Comparison of ENCODE assay signal across 13 cellular contexts in genomic region chr17:32719702-32720101, GRCh38.
DNase-seq lines count a peak whose midpoint lies in the region; ATAC-seq and TF ChIP-seq lines count a peak whose summit lies in the region.
"Had no signal": no experiment of that assay in that cellular context is flagged by ENCODE, and none has a peak within 500 bp of the region (broad histone marks: within the 10 kb centered on the region; RNA-seq: fewer than 3 reads in every experiment).

No MANE protein-coding gene starts in this region.

- DNase-seq in Ammon's horn (ENCODE audit: low spot score) (peak; percentile 77), hippocampal formation (lab: John Stamatoyannopoulos, UW) (peak; percentile 2 to 30), myocyte (ENCODE audit: low read depth) (peak; percentile 59), superior temporal gyrus (ENCODE audit: extremely low spot score) (peak; percentile 86), NCI-H2171 (lab: John Stamatoyannopoulos, UW) (no peak), HEK293T (ENCODE audit: extremely low spot score) (no peak)
- DNase-seq: Caco-2; CD8-positive, alpha-beta memory T cell; DMS53; GF-D8; GOT3; H9 had no signal

- POLR2A ChIA-PET in HEK293T (lab: Yijun Ruan, JAX): no interaction called here

- ATAC-seq in HG03565 (IDR thresholded peaks at IDR 0.05; ENCODE audit: unreplicated experiment): no peak

- CTCF ChIA-PET in HEK293T (lab: Yijun Ruan, JAX): no interaction called here

TF ChIP-seq in HEK293T, 16 proteins besides CTCF, POLR2A, EP300 and RAD21:
- TF ChIP-seq SP1 (IDR thresholded peaks at IDR 0.05) (no peak), NFRKB (IDR thresholded peaks at IDR 0.05) (no peak), BHLHE40 (IDR thresholded peaks at IDR 0.05; ENCODE audit: borderline replicate concordance) (no peak), L3MBTL2 (conservative IDR thresholded peaks at IDR 0.05) (no peak), ELF4 (IDR thresholded peaks at IDR 0.05) (no peak), TARDBP (IDR thresholded peaks at IDR 0.05) (no peak), ZNF384 (IDR thresholded peaks at IDR 0.05) (no peak), PKNOX1 (IDR thresholded peaks at IDR 0.05) (no peak)

Comparison
In these comparisons a context has a peak if more than half of its experiments do, and no peak if none do; other contexts are left out.
1. DNase-seq: peak in Ammon's horn (single experiment), hippocampal formation (2 of 2), myocyte (single experiment) and superior temporal gyrus (single experiment); none in NCI-H2171 (single experiment) and HEK293T (single experiment).